In the genomic region with DNA sequence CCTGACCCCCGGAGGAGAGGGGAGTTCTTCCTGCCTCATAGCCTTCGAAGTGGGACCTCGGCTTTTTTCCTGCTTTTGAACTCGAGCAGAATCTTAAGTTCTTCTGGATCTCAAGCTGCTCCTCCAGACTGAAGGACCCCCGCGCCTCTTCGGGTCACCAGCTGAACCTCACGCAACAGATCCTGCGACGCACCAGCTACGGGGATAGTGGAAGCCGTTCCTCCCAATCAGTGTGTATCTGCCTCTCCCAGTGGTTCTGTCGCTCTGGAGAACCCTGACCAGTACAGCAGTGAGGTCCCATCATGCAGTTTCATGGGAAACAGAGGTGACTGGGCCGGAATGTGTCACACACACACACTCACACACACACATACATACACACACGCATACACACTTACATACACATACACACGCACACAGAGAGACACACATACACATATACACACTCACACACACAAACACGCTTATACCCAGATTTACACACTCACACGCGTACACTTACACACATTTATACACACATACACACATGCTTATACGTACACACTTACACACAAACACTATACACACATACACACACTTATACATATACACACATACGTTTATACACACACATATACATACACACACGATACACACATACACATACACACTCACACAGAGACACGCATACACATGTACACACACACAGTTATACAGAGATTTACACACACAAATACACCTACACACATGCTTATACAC, we compare ENCODE assay signal across 16 cellular contexts.
"Had no signal": no experiment of that assay in that cellular context is flagged by ENCODE, and none has a peak within 500 bp of the region (broad histone marks: within the 10 kb centered on the region; RNA-seq: fewer than 3 reads in every experiment).

No MANE protein-coding gene starts in this region.

- H3K27me3 ChIP-seq: breast epithelium, heart left ventricle, tibial artery had no signal

- H3K36me3 ChIP-seq: breast epithelium, gastrocnemius medialis, heart left ventricle, spleen, tibial artery had no signal

- DNase-seq: activated CD4-positive, alpha-beta T cell treated with anti-CD3 and anti-CD28 coated beads, Interleukin-2, amount 10 ng/mL, durations not matched to agents 7 days and 5 days; activated CD8-positive, alpha-beta T cell treated with anti-CD3 and anti-CD28 coated beads, Interleukin-2, amount 10 ng/mL, durations not matched to agents 7 days and 5 days; activated naive CD4-positive, alpha-beta T cell treated with anti-CD3 and anti-CD28 coated beads, Interleukin-2, amount 10 ng/mL, durations not matched to agents 7 days and 5 days; activated T-cell treated with anti-CD3 and anti-CD28 coated beads, Interleukin-2, amount 50 U/mL, for 4 hours; aorta; cerebellar nuclear complex; cortex of kidney; effector CD4-positive, alpha-beta T cell; spleen; stimulated activated naive CD4-positive, alpha-beta T cell treated with Interleukin-2 at 50 U/mL for 16 hours; T1000 had no signal

- ATAC-seq: activated CD8-positive, alpha-beta T cell treated with anti-CD3 and anti-CD28 coated beads, Interleukin-2, amount 10 ng/mL, durations not matched to agents 7 days and 5 days; activated T-cell treated with anti-CD3 and anti-CD28 coated beads, Interleukin-2, amount 50 U/mL, for 4 hours; esophagus mucosa had no signal

- H3K4me3 ChIP-seq: gastrocnemius medialis, heart left ventricle, spleen, tibial artery had no signal

- H3K4me1 ChIP-seq: breast epithelium had no signal

- H3K9me3 ChIP-seq: breast epithelium, gastrocnemius medialis, heart left ventricle, tibial artery had no signal

- H3K27ac ChIP-seq: gastrocnemius medialis, tibial artery had no signal
